ENCODE assay signal across 1 cellular context in the genomic region with DNA sequence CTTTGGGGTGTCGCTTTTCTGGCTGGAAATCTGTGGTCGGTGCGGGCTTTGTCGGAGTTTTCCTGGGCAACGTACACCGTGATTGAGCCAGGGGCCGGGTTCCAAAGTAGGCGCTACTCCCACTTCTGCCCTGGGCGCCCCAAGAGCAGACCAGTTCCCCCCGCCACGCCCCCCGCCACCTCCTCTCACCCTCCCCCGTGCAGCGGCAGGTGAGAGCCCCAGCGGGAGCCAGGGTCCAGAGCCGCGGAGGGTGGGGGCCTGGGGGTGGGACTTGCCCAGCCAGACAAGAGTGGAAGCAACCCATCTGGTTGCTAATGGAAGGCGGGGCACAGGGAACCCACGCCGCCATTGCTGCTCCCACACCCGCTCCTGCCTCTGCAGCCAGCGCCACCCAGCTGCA.
TF ChIP-seq lines count a peak whose summit lies in the region.

No MANE protein-coding gene starts in this region.

TF ChIP-seq in SK-N-SH, 30 proteins besides CTCF, POLR2A, EP300 and RAD21 (continued from another document):
- TF ChIP-seq, protein P1, sequence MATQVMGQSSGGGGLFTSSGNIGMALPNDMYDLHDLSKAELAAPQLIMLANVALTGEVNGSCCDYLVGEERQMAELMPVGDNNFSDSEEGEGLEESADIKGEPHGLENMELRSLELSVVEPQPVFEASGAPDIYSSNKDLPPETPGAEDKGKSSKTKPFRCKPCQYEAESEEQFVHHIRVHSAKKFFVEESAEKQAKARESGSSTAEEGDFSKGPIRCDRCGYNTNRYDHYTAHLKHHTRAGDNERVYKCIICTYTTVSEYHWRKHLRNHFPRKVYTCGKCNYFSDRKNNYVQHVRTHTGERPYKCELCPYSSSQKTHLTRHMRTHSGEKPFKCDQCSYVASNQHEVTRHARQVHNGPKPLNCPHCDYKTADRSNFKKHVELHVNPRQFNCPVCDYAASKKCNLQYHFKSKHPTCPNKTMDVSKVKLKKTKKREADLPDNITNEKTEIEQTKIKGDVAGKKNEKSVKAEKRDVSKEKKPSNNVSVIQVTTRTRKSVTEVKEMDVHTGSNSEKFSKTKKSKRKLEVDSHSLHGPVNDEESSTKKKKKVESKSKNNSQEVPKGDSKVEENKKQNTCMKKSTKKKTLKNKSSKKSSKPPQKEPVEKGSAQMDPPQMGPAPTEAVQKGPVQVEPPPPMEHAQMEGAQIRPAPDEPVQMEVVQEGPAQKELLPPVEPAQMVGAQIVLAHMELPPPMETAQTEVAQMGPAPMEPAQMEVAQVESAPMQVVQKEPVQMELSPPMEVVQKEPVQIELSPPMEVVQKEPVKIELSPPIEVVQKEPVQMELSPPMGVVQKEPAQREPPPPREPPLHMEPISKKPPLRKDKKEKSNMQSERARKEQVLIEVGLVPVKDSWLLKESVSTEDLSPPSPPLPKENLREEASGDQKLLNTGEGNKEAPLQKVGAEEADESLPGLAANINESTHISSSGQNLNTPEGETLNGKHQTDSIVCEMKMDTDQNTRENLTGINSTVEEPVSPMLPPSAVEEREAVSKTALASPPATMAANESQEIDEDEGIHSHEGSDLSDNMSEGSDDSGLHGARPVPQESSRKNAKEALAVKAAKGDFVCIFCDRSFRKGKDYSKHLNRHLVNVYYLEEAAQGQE (IDR thresholded peaks at IDR 0.05; ENCODE audit: low read depth, low read length): no peak
- TF ChIP-seq CHD2 (IDR thresholded peaks at IDR 0.05; ENCODE audit: low read length, partially characterized antibody): no peak
- no peak for TF ChIP-seq GABPA (IDR thresholded peaks at IDR 0.05; ENCODE audit: low read depth)
- no peak for TF ChIP-seq MAX (IDR thresholded peaks at IDR 0.05; ENCODE audit: low read depth)
- no peak for TF ChIP-seq MEF2A (IDR thresholded peaks at IDR 0.05; ENCODE audit: borderline replicate concordance, low read depth)
- TF ChIP-seq MXI1 (IDR thresholded peaks at IDR 0.05; ENCODE audit: low read depth, low read length): no peak
- TF ChIP-seq EZH2phosphoT487 (IDR thresholded peaks at IDR 0.05; ENCODE audit: borderline replicate concordance, low read depth): no peak
- TF ChIP-seq, protein P2, sequence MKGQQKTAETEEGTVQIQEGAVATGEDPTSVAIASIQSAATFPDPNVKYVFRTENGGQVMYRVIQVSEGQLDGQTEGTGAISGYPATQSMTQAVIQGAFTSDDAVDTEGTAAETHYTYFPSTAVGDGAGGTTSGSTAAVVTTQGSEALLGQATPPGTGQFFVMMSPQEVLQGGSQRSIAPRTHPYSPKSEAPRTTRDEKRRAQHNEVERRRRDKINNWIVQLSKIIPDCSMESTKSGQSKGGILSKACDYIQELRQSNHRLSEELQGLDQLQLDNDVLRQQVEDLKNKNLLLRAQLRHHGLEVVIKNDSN (IDR thresholded peaks at IDR 0.05; ENCODE audit: borderline replicate concordance, low read depth): no peak
- no peak for TF ChIP-seq SIN3A (IDR thresholded peaks at IDR 0.05; ENCODE audit: borderline replicate concordance, low read depth, low read length)
- no peak for TF ChIP-seq SMC3 (IDR thresholded peaks at IDR 0.05; ENCODE audit: low read depth, low read length)
- TF ChIP-seq POLR2AphosphoS5 (IDR thresholded peaks at IDR 0.05; ENCODE audit: low read depth, low read length): no peak
